In genomic region chrX:46208225-46208854, GRCh38 we compare ENCODE assay signal across 11 cellular contexts.
A peak's percentile ranks its signal among the peaks of the same experiment; 100 is the strongest.
DNase-seq lines count a peak whose midpoint lies in the region; ATAC-seq and TF ChIP-seq lines count a peak whose summit lies in the region.
"Had no signal": no experiment of that assay in that cellular context is flagged by ENCODE, and none has a peak within 500 bp of the region (broad histone marks: within the 10 kb centered on the region; RNA-seq: fewer than 3 reads in every experiment).

No MANE protein-coding gene starts in this region.

- in situ Hi-C loops in astrocyte of the cerebellum (cut with HindIII; ENCODE audit: low sequenced_read_pairs): no loop called here

- WGBS in smooth muscle cell (ENCODE audit: low lambda C conversion rate): 59% methylated on average over 2 of the region's 2 CpGs

- no peak overlapping the region for H3K9ac ChIP-seq in smooth muscle cell (ENCODE audit: low read depth)

- H4K20me1 ChIP-seq in smooth muscle cell (ENCODE audit: low read depth): no peaks in the 10 kb centered on the region

- ATAC-seq in activated T-cell treated with anti-CD3 and anti-CD28 coated beads, Interleukin-2, amount 50 U/mL, for 72 hours (replicated peaks in 1 of 2): peak; percentile 47 to 70
- peak; percentile 59 for ATAC-seq in HG03175 (IDR thresholded peaks at IDR 0.05; ENCODE audit: unreplicated experiment)

- TF ChIP-seq CTCF in astrocyte of the cerebellum (IDR thresholded peaks at IDR 0.05; ENCODE audit: low read depth, low read length, missing control alignments): no peak
- TF ChIP-seq CTCF in smooth muscle cell (IDR thresholded peaks at IDR 0.05; ENCODE audit: borderline replicate concordance, insufficient read depth, poor library complexity, severe bottlenecking): no peak
- TF ChIP-seq CTCF in endothelial cell (IDR thresholded peaks at IDR 0.05; ENCODE audit: unreplicated experiment): no peak

- no peaks in the 10 kb centered on the region for H3F3A ChIP-seq in smooth muscle cell (ENCODE audit: low read depth)

- no peaks in the 10 kb centered on the region for H3K9me3 Mint-ChIP-seq in activated T-cell treated with anti-CD3 and anti-CD28 coated beads, Interleukin-2, amount 50 U/mL, for 72 hours
- H3K9me3 Mint-ChIP-seq in endothelial cell (ENCODE audit: unreplicated experiment): no peaks in the 10 kb centered on the region
- H3K9me3 Mint-ChIP-seq: natural killer cell had no signal

- peaks cover 33% of the 10 kb centered on the region for H3K4me1 Mint-ChIP-seq in activated T-cell treated with anti-CD3 and anti-CD28 coated beads, Interleukin-2, amount 50 U/mL, for 72 hours (ENCODE audit: low read depth)
- no peaks in the 10 kb centered on the region for H3K4me1 Mint-ChIP-seq in endothelial cell (ENCODE audit: unreplicated experiment)

- H3K27me3 Mint-ChIP-seq in activated T-cell treated with anti-CD3 and anti-CD28 coated beads, Interleukin-2, amount 50 U/mL, for 72 hours (ENCODE audit: low read depth): peaks cover 1% of the 10 kb centered on the region
- no peaks in the 10 kb centered on the region for H3K27me3 Mint-ChIP-seq in endothelial cell (ENCODE audit: unreplicated experiment)

- no peak overlapping the region for H3K4me2 ChIP-seq in smooth muscle cell

- no peaks in the 10 kb centered on the region for H3K4me1 ChIP-seq in smooth muscle cell (ENCODE audit: low read depth)

- no peak overlapping the region for H2AFZ ChIP-seq in smooth muscle cell (ENCODE audit: low read depth)

- H3K79me2 ChIP-seq in smooth muscle cell (ENCODE audit: low read depth): no peaks in the 10 kb centered on the region

- no peak for DNase-seq in activated T-cell treated with anti-CD3 and anti-CD28 coated beads, Interleukin-2, amount 50 U/mL, for 72 hours
- no peak for DNase-seq in activated T-cell treated with anti-CD3 and anti-CD28 coated beads, Interleukin-2, amount 50 U/mL, for 48 hours
- DNase-seq in astrocyte of the cerebellum (ENCODE audit: low read depth) (peak; percentile 29), smooth muscle cell (lab: John Stamatoyannopoulos, UW; ENCODE audit: unreplicated experiment) (no peak), NCI-H128 (lab: John Stamatoyannopoulos, UW; ENCODE audit: unreplicated experiment) (no peak), NCI-H146 treated with DMSO at 0.1 percent for 48 hours (lab: John Stamatoyannopoulos, UW; ENCODE audit: unreplicated experiment) (no peak), endothelial cell (ENCODE audit: low spot score) (no peak)
- DNase-seq: glutamatergic neuron, natural killer cell, NCI-H526 had no signal

- no peak overlapping the region for H3K4me3 ChIP-seq in astrocyte of the cerebellum (ENCODE audit: low read depth, low read length)
- no peak overlapping the region for H3K4me3 ChIP-seq in smooth muscle cell

- H3K27ac ChIP-seq in smooth muscle cell (ENCODE audit: low read depth): peak overlapping the region; percentile 14

- peak overlapping the region in 1 of 2 donors; percentile 14 for H3K4me3 Mint-ChIP-seq in activated T-cell treated with anti-CD3 and anti-CD28 coated beads, Interleukin-2, amount 50 U/mL, for 72 hours
- H3K4me3 Mint-ChIP-seq in endothelial cell (ENCODE audit: unreplicated experiment): no peak overlapping the region
- H3K4me3 Mint-ChIP-seq: natural killer cell had no signal

- H3K9me3 ChIP-seq in smooth muscle cell (replicated peaks; ENCODE audit: low read depth): no peaks in the 10 kb centered on the region

- no peaks in the 10 kb centered on the region for H3K36me3 ChIP-seq in smooth muscle cell (ENCODE audit: low read depth)

- no peak overlapping the region for H3K27ac Mint-ChIP-seq in activated T-cell treated with anti-CD3 and anti-CD28 coated beads, Interleukin-2, amount 50 U/mL, for 72 hours
- no peak overlapping the region for H3K27ac Mint-ChIP-seq in endothelial cell (ENCODE audit: unreplicated experiment)
- H3K27ac Mint-ChIP-seq: natural killer cell had no signal

- H3K36me3 Mint-ChIP-seq in activated T-cell treated with anti-CD3 and anti-CD28 coated beads, Interleukin-2, amount 50 U/mL, for 72 hours (ENCODE audit: insufficient read depth in 2 of 2): no peaks in the 10 kb centered on the region
- H3K36me3 Mint-ChIP-seq in endothelial cell (ENCODE audit: low read depth, unreplicated experiment): no peaks in the 10 kb centered on the region
- H3K36me3 Mint-ChIP-seq: natural killer cell had no signal

- H3K27me3 ChIP-seq in smooth muscle cell (ENCODE audit: low read depth): no peaks in the 10 kb centered on the region
